In genomic region chr10:132133449-132134291, GRCh38 we compare ENCODE assay signal across 23 cellular contexts. TPM values are rescaled to one million over a fixed set of nuclear protein-coding genes. Genes with fewer than 3 reads are reported as not detected.
A peak's percentile ranks its signal among the peaks of the same experiment; 100 is the strongest.
DNase-seq lines count a peak whose midpoint lies in the region; ATAC-seq and TF ChIP-seq lines count a peak whose summit lies in the region.
"Had no signal": no experiment of that assay in that cellular context is flagged by ENCODE, and none has a peak within 500 bp of the region (broad histone marks: within the 10 kb centered on the region; RNA-seq: fewer than 3 reads in every experiment).

No MANE protein-coding gene starts in this region.

- H3K27ac ChIP-seq in angular gyrus (ENCODE audit: low read depth, low read length): peak overlapping the region; percentile 22
- no peak overlapping the region for H3K27ac ChIP-seq in left lung
- H3K27ac ChIP-seq in temporal lobe (ENCODE audit: low read depth, low read length): peak overlapping the region; percentile 7
- H3K27ac ChIP-seq in RWPE1: no peak overlapping the region
- H3K27ac ChIP-seq: brain microvascular endothelial cell, gastroesophageal sphincter, HL-60, SK-N-MC, suprapubic skin, WERI-Rb-1 had no signal

- H3K36me3 ChIP-seq in left lung: no peaks in the 10 kb centered on the region
- H3K36me3 ChIP-seq: brain microvascular endothelial cell, suprapubic skin, WERI-Rb-1 had no signal

- no peaks in the 10 kb centered on the region for H3K9me3 ChIP-seq in left lung
- H3K9me3 ChIP-seq: gastroesophageal sphincter, suprapubic skin had no signal

- H3K4me3 Mint-ChIP-seq in activated naive CD8-positive, alpha-beta T cell treated with anti-CD3 and anti-CD28 coated beads, Interleukin-2, amount 10 ng/mL, durations not matched to agents 7 days and 5 days: no peak overlapping the region
- no peak overlapping the region for H3K4me3 Mint-ChIP-seq in activated naive CD8-positive, alpha-beta T cell treated with anti-CD3 and anti-CD28 coated beads, Interleukin-2, amount 50 U/mL, for 24 hours
- H3K4me3 Mint-ChIP-seq: stimulated activated effector memory CD8-positive, alpha-beta T cell treated with anti-CD3 and anti-CD28 coated beads, Interleukin-12 subunit alpha, Interleukin-12 subunit beta, amount 100 ng/mL, for 72 hours had no signal

- peak; percentile 20 for DNase-seq in activated naive CD8-positive, alpha-beta T cell treated with anti-CD3 and anti-CD28 coated beads, Interleukin-2, amount 10 ng/mL, durations not matched to agents 7 days and 5 days
- DNase-seq in activated naive CD8-positive, alpha-beta T cell treated with anti-CD3 and anti-CD28 coated beads, Interleukin-2, amount 50 U/mL, for 24 hours: no peak
- DNase-seq in left lung (peak; percentile 29 to 76), NCI-H510A treated with DMSO at 0.1 percent for 48 hours (lab: John Stamatoyannopoulos, UW) (no peak), NCI-H1694 treated with DMSO at 0.1 percent for 48 hours (lab: John Stamatoyannopoulos, UW) (no peak), RWPE1 (ENCODE audit: low spot score) (no peak)
- DNase-seq: ACHN; brain microvascular endothelial cell; cortex of kidney; Kasumi-1; MV-4-11; stimulated activated CD4-positive, alpha-beta T cell treated with anti-CD3 and anti-CD28 coated beads, Interleukin-2, amount 100 ng/mL, for 48 hours; T-helper 2 cell; WERI-Rb-1 had no signal

- peaks cover 9% of the 10 kb centered on the region for H3K27me3 Mint-ChIP-seq in activated naive CD8-positive, alpha-beta T cell treated with anti-CD3 and anti-CD28 coated beads, Interleukin-2, amount 10 ng/mL, durations not matched to agents 7 days and 5 days
- peaks cover 17% of the 10 kb centered on the region for H3K27me3 Mint-ChIP-seq in activated naive CD8-positive, alpha-beta T cell treated with anti-CD3 and anti-CD28 coated beads, Interleukin-2, amount 50 U/mL, for 24 hours

- no peak for ATAC-seq in activated naive CD8-positive, alpha-beta T cell treated with anti-CD3 and anti-CD28 coated beads, Interleukin-2, amount 10 ng/mL, durations not matched to agents 7 days and 5 days (ENCODE audit: low read depth)
- ATAC-seq in activated naive CD8-positive, alpha-beta T cell treated with anti-CD3 and anti-CD28 coated beads, Interleukin-2, amount 50 U/mL, for 24 hours: no peak
- no peak for ATAC-seq in left lung
- ATAC-seq: gastroesophageal sphincter, HCT116 had no signal

- intact Hi-C loops in left lung (cut with DNase I): no loop called here

- H3K27ac Mint-ChIP-seq in activated naive CD8-positive, alpha-beta T cell treated with anti-CD3 and anti-CD28 coated beads, Interleukin-2, amount 10 ng/mL, durations not matched to agents 7 days and 5 days: no peak overlapping the region
- no peak overlapping the region for H3K27ac Mint-ChIP-seq in activated naive CD8-positive, alpha-beta T cell treated with anti-CD3 and anti-CD28 coated beads, Interleukin-2, amount 50 U/mL, for 24 hours
- H3K27ac Mint-ChIP-seq: activated T-helper 2 cell treated with anti-CD3 and anti-CD28 coated beads, Interferon-gamma antibody, Interleukin-2, Interleukin-4, amounts not matched to agents 10 μg/mL and 5 μg/mL and 100 μg/mL, durations not matched to agents 14 hours and 24 hours and 36 hours; stimulated activated effector memory CD8-positive, alpha-beta T cell treated with anti-CD3 and anti-CD28 coated beads, Interleukin-12 subunit alpha, Interleukin-12 subunit beta, amount 100 ng/mL, for 72 hours had no signal

- TF ChIP-seq CTCF in left lung (IDR thresholded peaks at IDR 0.05) (no peak), RWPE1 (conservative IDR thresholded peaks at IDR 0.05; ENCODE audit: low read depth) (no peak)

- H3K4me1 Mint-ChIP-seq in activated naive CD8-positive, alpha-beta T cell treated with anti-CD3 and anti-CD28 coated beads, Interleukin-2, amount 10 ng/mL, durations not matched to agents 7 days and 5 days: no peaks in the 10 kb centered on the region
- no peaks in the 10 kb centered on the region for H3K4me1 Mint-ChIP-seq in activated naive CD8-positive, alpha-beta T cell treated with anti-CD3 and anti-CD28 coated beads, Interleukin-2, amount 50 U/mL, for 24 hours
- H3K4me1 Mint-ChIP-seq: stimulated activated effector memory CD8-positive, alpha-beta T cell treated with anti-CD3 and anti-CD28 coated beads, Interleukin-12 subunit alpha, Interleukin-12 subunit beta, amount 100 ng/mL, for 72 hours had no signal

- no peaks in the 10 kb centered on the region for H3K4me1 ChIP-seq in left lung
- H3K4me1 ChIP-seq: gastroesophageal sphincter had no signal

- CTCF ChIA-PET in RWPE1 (lab: Yijun Ruan, JAX): interaction anchor here (1.8 kb wide), 1 partner anchor 9 kb away, joined by 10 read pairs; no protein-coding TSS in a partner anchor

- H3K27me3 ChIP-seq in left lung: peaks cover 0 to 58% of the 10 kb centered on the region in 2 donors
- H3K27me3 ChIP-seq: brain microvascular endothelial cell, gastroesophageal sphincter had no signal

- no peaks in the 10 kb centered on the region for H3K9me3 Mint-ChIP-seq in activated naive CD8-positive, alpha-beta T cell treated with anti-CD3 and anti-CD28 coated beads, Interleukin-2, amount 10 ng/mL, durations not matched to agents 7 days and 5 days
- no peaks in the 10 kb centered on the region for H3K9me3 Mint-ChIP-seq in activated naive CD8-positive, alpha-beta T cell treated with anti-CD3 and anti-CD28 coated beads, Interleukin-2, amount 50 U/mL, for 24 hours
- H3K9me3 Mint-ChIP-seq: activated T-helper 2 cell treated with anti-CD3 and anti-CD28 coated beads, Interferon-gamma antibody, Interleukin-2, Interleukin-4, amounts not matched to agents 10 μg/mL and 5 μg/mL and 100 μg/mL, durations not matched to agents 14 hours and 24 hours and 36 hours; stimulated activated effector memory CD8-positive, alpha-beta T cell treated with anti-CD3 and anti-CD28 coated beads, Interleukin-12 subunit alpha, Interleukin-12 subunit beta, amount 100 ng/mL, for 72 hours had no signal

- POLR2A ChIA-PET in activated naive CD8-positive, alpha-beta T cell treated with anti-CD3 and anti-CD28 coated beads, Interleukin-2, amount 10 ng/mL, durations not matched to agents 7 days and 5 days (lab: Charles Lee): no interaction called here
- POLR2A ChIA-PET in RWPE1 (lab: Yijun Ruan, JAX; ENCODE audit: low non-redundant PET): no interaction called here

- no peaks in the 10 kb centered on the region for H3K36me3 Mint-ChIP-seq in activated naive CD8-positive, alpha-beta T cell treated with anti-CD3 and anti-CD28 coated beads, Interleukin-2, amount 10 ng/mL, durations not matched to agents 7 days and 5 days
- H3K36me3 Mint-ChIP-seq in activated naive CD8-positive, alpha-beta T cell treated with anti-CD3 and anti-CD28 coated beads, Interleukin-2, amount 50 U/mL, for 24 hours (ENCODE audit: low read depth): no peaks in the 10 kb centered on the region
- H3K36me3 Mint-ChIP-seq: stimulated activated effector memory CD8-positive, alpha-beta T cell treated with anti-CD3 and anti-CD28 coated beads, Interleukin-12 subunit alpha, Interleukin-12 subunit beta, amount 100 ng/mL, for 72 hours had no signal

- H3K4me3 ChIP-seq in left lung: no peak overlapping the region
- H3K4me3 ChIP-seq: gastroesophageal sphincter, SK-N-MC, suprapubic skin had no signal

RNA-seq across cellular contexts. Expression of gene DPYSL4, which starts 53.1 kb away (rescaled TPM):
- 1 to 10 TPM; 5.2 to 8.5 TPM for total RNA-seq in activated naive CD8-positive, alpha-beta T cell treated with anti-CD3 and anti-CD28 coated beads, Interleukin-2, amount 10 ng/mL, durations not matched to agents 7 days and 5 days
- 1 to 10 TPM; 1.3 to 3.1 TPM for total RNA-seq in left lung
- total RNA-seq in temporal lobe: 39.3 TPM

Comparison
In these comparisons a context has a peak if more than half of its experiments do, and no peak if none do; other contexts are left out.
1. DNase-seq: peak in activated naive CD8-positive, alpha-beta T cell treated with anti-CD3 and anti-CD28 coated beads, Interleukin-2, amount 10 ng/mL, durations not matched to agents 7 days and 5 days (single experiment) and left lung (2 of 2); none in activated naive CD8-positive, alpha-beta T cell treated with anti-CD3 and anti-CD28 coated beads, Interleukin-2, amount 50 U/mL, for 24 hours (single experiment), NCI-H510A treated with DMSO at 0.1 percent for 48 hours (single experiment), NCI-H1694 treated with DMSO at 0.1 percent for 48 hours (single experiment) and RWPE1 (single experiment).
2. H3K27ac ChIP-seq: peak in angular gyrus (single experiment) and temporal lobe (single experiment); none in left lung (0 of 2) and RWPE1 (single experiment).